ENCODE assay signal across 1 cellular context in genomic region chr14:23530360-23531055, GRCh38.
TF ChIP-seq lines count a peak whose summit lies in the region.

No MANE protein-coding gene starts in this region.

TF ChIP-seq in SK-N-SH, 30 proteins besides CTCF, POLR2A, EP300 and RAD21:
- TF ChIP-seq, protein P1, sequence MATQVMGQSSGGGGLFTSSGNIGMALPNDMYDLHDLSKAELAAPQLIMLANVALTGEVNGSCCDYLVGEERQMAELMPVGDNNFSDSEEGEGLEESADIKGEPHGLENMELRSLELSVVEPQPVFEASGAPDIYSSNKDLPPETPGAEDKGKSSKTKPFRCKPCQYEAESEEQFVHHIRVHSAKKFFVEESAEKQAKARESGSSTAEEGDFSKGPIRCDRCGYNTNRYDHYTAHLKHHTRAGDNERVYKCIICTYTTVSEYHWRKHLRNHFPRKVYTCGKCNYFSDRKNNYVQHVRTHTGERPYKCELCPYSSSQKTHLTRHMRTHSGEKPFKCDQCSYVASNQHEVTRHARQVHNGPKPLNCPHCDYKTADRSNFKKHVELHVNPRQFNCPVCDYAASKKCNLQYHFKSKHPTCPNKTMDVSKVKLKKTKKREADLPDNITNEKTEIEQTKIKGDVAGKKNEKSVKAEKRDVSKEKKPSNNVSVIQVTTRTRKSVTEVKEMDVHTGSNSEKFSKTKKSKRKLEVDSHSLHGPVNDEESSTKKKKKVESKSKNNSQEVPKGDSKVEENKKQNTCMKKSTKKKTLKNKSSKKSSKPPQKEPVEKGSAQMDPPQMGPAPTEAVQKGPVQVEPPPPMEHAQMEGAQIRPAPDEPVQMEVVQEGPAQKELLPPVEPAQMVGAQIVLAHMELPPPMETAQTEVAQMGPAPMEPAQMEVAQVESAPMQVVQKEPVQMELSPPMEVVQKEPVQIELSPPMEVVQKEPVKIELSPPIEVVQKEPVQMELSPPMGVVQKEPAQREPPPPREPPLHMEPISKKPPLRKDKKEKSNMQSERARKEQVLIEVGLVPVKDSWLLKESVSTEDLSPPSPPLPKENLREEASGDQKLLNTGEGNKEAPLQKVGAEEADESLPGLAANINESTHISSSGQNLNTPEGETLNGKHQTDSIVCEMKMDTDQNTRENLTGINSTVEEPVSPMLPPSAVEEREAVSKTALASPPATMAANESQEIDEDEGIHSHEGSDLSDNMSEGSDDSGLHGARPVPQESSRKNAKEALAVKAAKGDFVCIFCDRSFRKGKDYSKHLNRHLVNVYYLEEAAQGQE (IDR thresholded peaks at IDR 0.05; ENCODE audit: low read depth, low read length), result no peak
- TF ChIP-seq TCF12 (IDR thresholded peaks at IDR 0.05), result no peak
- TF ChIP-seq MXI1 (IDR thresholded peaks at IDR 0.05; ENCODE audit: low read depth, low read length), result no peak
- no peak for TF ChIP-seq JUND (IDR thresholded peaks at IDR 0.05)
- TF ChIP-seq MAX (IDR thresholded peaks at IDR 0.05; ENCODE audit: low read depth), result no peak
- no peak for TF ChIP-seq RFX5 (IDR thresholded peaks at IDR 0.05; ENCODE audit: low read length)
- TF ChIP-seq, protein P2, sequence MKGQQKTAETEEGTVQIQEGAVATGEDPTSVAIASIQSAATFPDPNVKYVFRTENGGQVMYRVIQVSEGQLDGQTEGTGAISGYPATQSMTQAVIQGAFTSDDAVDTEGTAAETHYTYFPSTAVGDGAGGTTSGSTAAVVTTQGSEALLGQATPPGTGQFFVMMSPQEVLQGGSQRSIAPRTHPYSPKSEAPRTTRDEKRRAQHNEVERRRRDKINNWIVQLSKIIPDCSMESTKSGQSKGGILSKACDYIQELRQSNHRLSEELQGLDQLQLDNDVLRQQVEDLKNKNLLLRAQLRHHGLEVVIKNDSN (IDR thresholded peaks at IDR 0.05; ENCODE audit: borderline replicate concordance, low read depth), result no peak
- TF ChIP-seq NRF1 (IDR thresholded peaks at IDR 0.05; ENCODE audit: low read depth, low read length), result no peak
- TF ChIP-seq TEAD4 (IDR thresholded peaks at IDR 0.05; ENCODE audit: borderline replicate concordance, insufficient read depth), result no peak
- TF ChIP-seq, protein P3, sequence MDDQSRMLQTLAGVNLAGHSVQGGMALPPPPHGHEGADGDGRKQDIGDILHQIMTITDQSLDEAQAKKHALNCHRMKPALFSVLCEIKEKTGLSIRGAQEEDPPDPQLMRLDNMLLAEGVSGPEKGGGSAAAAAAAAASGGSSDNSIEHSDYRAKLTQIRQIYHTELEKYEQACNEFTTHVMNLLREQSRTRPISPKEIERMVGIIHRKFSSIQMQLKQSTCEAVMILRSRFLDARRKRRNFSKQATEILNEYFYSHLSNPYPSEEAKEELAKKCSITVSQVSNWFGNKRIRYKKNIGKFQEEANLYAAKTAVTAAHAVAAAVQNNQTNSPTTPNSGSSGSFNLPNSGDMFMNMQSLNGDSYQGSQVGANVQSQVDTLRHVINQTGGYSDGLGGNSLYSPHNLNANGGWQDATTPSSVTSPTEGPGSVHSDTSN (IDR thresholded peaks at IDR 0.05), result no peak
- TF ChIP-seq MEF2A (IDR thresholded peaks at IDR 0.05; ENCODE audit: borderline replicate concordance, low read depth), result no peak
- no peak for TF ChIP-seq RCOR1 (IDR thresholded peaks at IDR 0.05; ENCODE audit: low read length)
- TF ChIP-seq FOSL2 (IDR thresholded peaks at IDR 0.05; ENCODE audit: borderline replicate concordance, low read depth), result no peak
- TF ChIP-seq, protein P4, sequence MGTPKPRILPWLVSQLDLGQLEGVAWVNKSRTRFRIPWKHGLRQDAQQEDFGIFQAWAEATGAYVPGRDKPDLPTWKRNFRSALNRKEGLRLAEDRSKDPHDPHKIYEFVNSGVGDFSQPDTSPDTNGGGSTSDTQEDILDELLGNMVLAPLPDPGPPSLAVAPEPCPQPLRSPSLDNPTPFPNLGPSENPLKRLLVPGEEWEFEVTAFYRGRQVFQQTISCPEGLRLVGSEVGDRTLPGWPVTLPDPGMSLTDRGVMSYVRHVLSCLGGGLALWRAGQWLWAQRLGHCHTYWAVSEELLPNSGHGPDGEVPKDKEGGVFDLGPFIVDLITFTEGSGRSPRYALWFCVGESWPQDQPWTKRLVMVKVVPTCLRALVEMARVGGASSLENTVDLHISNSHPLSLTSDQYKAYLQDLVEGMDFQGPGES (IDR thresholded peaks at IDR 0.05; ENCODE audit: low read depth, low read length), result no peak
- no peak for TF ChIP-seq ZBTB33 (IDR thresholded peaks at IDR 0.05; ENCODE audit: borderline replicate concordance, low read depth)
- TF ChIP-seq NFIC (IDR thresholded peaks at IDR 0.05; ENCODE audit: borderline replicate concordance), result no peak
- TF ChIP-seq YY1 (IDR thresholded peaks at IDR 0.05; ENCODE audit: low read depth), result no peak
